Comparison of ENCODE assay signal across 1 cellular context in the genomic region with DNA sequence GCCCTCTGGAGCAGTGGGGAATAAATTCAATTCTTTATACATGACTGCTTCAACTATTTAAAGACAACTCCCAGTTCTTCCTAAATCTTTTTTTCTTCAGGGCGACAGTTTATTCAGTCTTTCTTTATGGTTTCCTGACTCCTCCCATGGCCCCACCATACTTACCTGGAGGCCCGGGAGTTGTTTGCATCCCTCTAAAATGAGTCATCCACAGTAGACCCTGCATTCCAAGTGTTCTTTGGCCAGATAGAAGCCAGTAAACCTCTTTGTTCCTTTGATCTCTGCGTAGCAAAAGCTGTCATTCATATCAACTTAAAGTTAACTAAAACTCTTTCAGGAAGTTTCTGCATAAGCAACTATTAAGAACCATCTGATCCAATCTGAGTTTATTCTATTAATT.
TF ChIP-seq lines count a peak whose summit lies in the region.

No MANE protein-coding gene starts in this region.

TF ChIP-seq in HepG2, 621 proteins besides CTCF, POLR2A, EP300 and RAD21 (continued from another document and continues in another):
- TF ChIP-seq FOXJ3 (CRISPR knock-in tag; IDR thresholded peaks at IDR 0.05; ENCODE audit: borderline replicate concordance) (no peak), ZFP36 (IDR thresholded peaks at IDR 0.05; ENCODE audit: borderline replicate concordance, low read depth, low read length, partially characterized antibody) (no peak), ZNF24 (IDR thresholded peaks at IDR 0.05) (no peak), NCOA1 (CRISPR knock-in tag; IDR thresholded peaks at IDR 0.05) (no peak), WIZ (CRISPR knock-in tag; IDR thresholded peaks at IDR 0.05) (no peak), ZNF143 (CRISPR knock-in tag; IDR thresholded peaks at IDR 0.05) (no peak), ZSCAN30 (CRISPR knock-in tag; IDR thresholded peaks at IDR 0.05) (no peak), NRL (CRISPR knock-in tag; IDR thresholded peaks at IDR 0.05; ENCODE audit: borderline replicate concordance) (no peak), DPF2 (CRISPR knock-in tag; IDR thresholded peaks at IDR 0.05; ENCODE audit: borderline replicate concordance, low read depth) (0 out of 2 replicates have a peak, but pooled peaks have one; percentile 55), BRCA1 (CRISPR knock-in tag; IDR thresholded peaks at IDR 0.05) (no peak), KLF9 (CRISPR knock-in tag; IDR thresholded peaks at IDR 0.05; ENCODE audit: low read depth) (no peak), ZBTB1 (CRISPR knock-in tag; IDR thresholded peaks at IDR 0.05; ENCODE audit: borderline replicate concordance) (no peak), MZF1 (CRISPR knock-in tag; IDR thresholded peaks at IDR 0.05; ENCODE audit: borderline replicate concordance) (no peak), ZC3H13 (CRISPR knock-in tag; IDR thresholded peaks at IDR 0.05) (no peak), ZNF263 (CRISPR knock-in tag; IDR thresholded peaks at IDR 0.05) (no peak; the same call in 1 of the 2 replicates), AGO1 (IDR thresholded peaks at IDR 0.05; ENCODE audit: low read depth, low read length, poor library complexity, severe bottlenecking) (no peak), KAT8 (CRISPR knock-in tag; IDR thresholded peaks at IDR 0.05) (0 out of 2 replicates have a peak, but pooled peaks have one; percentile 30), ZNF230 (CRISPR knock-in tag; IDR thresholded peaks at IDR 0.05) (no peak), MXI1 (IDR thresholded peaks at IDR 0.05; ENCODE audit: borderline replicate concordance, low read depth, low read length) (no peak), ZSCAN12 (CRISPR knock-in tag; IDR thresholded peaks at IDR 0.05) (no peak), ZFP36L1 (CRISPR knock-in tag; IDR thresholded peaks at IDR 0.05) (no peak), ZC3H4 (CRISPR knock-in tag; IDR thresholded peaks at IDR 0.05; ENCODE audit: borderline replicate concordance) (no peak), TAF1 (CRISPR knock-in tag; IDR thresholded peaks at IDR 0.05) (no peak), ZNF564 (CRISPR knock-in tag; IDR thresholded peaks at IDR 0.05) (no peak), ZNF614 (CRISPR knock-in tag; IDR thresholded peaks at IDR 0.05; ENCODE audit: borderline replicate concordance) (0 out of 2 replicates have a peak, but pooled peaks have one; percentile 28), CREM (IDR thresholded peaks at IDR 0.05) (peak; percentile 33; the same call in 1 of the 2 replicates), CREM (CRISPR knock-in tag; IDR thresholded peaks at IDR 0.05) (no peak), ZFP41 (CRISPR knock-in tag; IDR thresholded peaks at IDR 0.05; ENCODE audit: borderline replicate concordance) (no peak), TGIF2 (CRISPR knock-in tag; IDR thresholded peaks at IDR 0.05) (no peak), JUND (CRISPR knock-in tag; IDR thresholded peaks at IDR 0.05) (peak; percentile 83), ZNF615 (CRISPR knock-in tag; IDR thresholded peaks at IDR 0.05; ENCODE audit: borderline replicate concordance) (no peak), ZFP82 (CRISPR knock-in tag; IDR thresholded peaks at IDR 0.05; ENCODE audit: borderline replicate concordance) (no peak)
- TF ChIP-seq, protein P1, sequence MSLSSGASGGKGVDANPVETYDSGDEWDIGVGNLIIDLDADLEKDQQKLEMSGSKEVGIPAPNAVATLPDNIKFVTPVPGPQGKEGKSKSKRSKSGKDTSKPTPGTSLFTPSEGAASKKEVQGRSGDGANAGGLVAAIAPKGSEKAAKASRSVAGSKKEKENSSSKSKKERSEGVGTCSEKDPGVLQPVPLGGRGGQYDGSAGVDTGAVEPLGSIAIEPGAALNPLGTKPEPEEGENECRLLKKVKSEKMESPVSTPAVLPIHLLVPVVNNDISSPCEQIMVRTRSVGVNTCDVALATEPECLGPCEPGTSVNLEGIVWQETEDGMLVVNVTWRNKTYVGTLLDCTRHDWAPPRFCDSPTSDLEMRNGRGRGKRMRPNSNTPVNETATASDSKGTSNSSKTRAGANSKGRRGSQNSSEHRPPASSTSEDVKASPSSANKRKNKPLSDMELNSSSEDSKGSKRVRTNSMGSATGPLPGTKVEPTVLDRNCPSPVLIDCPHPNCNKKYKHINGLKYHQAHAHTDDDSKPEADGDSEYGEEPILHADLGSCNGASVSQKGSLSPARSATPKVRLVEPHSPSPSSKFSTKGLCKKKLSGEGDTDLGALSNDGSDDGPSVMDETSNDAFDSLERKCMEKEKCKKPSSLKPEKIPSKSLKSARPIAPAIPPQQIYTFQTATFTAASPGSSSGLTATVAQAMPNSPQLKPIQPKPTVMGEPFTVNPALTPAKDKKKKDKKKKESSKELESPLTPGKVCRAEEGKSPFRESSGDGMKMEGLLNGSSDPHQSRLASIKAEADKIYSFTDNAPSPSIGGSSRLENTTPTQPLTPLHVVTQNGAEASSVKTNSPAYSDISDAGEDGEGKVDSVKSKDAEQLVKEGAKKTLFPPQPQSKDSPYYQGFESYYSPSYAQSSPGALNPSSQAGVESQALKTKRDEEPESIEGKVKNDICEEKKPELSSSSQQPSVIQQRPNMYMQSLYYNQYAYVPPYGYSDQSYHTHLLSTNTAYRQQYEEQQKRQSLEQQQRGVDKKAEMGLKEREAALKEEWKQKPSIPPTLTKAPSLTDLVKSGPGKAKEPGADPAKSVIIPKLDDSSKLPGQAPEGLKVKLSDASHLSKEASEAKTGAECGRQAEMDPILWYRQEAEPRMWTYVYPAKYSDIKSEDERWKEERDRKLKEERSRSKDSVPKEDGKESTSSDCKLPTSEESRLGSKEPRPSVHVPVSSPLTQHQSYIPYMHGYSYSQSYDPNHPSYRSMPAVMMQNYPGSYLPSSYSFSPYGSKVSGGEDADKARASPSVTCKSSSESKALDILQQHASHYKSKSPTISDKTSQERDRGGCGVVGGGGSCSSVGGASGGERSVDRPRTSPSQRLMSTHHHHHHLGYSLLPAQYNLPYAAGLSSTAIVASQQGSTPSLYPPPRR (CRISPR knock-in tag; IDR thresholded peaks at IDR 0.05; ENCODE audit: borderline replicate concordance), result no peak
- TF ChIP-seq, protein P2, sequence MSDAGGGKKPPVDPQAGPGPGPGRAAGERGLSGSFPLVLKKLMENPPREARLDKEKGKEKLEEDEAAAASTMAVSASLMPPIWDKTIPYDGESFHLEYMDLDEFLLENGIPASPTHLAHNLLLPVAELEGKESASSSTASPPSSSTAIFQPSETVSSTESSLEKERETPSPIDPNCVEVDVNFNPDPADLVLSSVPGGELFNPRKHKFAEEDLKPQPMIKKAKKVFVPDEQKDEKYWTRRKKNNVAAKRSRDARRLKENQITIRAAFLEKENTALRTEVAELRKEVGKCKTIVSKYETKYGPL (CRISPR knock-in tag; IDR thresholded peaks at IDR 0.05), result no peak
- TF ChIP-seq, protein P3, sequence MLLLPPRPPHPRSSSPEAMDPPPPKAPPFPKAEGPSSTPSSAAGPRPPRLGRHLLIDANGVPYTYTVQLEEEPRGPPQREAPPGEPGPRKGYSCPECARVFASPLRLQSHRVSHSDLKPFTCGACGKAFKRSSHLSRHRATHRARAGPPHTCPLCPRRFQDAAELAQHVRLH (CRISPR knock-in tag; IDR thresholded peaks at IDR 0.05; ENCODE audit: borderline replicate concordance, low read depth), result no peak
- TF ChIP-seq, protein P4, sequence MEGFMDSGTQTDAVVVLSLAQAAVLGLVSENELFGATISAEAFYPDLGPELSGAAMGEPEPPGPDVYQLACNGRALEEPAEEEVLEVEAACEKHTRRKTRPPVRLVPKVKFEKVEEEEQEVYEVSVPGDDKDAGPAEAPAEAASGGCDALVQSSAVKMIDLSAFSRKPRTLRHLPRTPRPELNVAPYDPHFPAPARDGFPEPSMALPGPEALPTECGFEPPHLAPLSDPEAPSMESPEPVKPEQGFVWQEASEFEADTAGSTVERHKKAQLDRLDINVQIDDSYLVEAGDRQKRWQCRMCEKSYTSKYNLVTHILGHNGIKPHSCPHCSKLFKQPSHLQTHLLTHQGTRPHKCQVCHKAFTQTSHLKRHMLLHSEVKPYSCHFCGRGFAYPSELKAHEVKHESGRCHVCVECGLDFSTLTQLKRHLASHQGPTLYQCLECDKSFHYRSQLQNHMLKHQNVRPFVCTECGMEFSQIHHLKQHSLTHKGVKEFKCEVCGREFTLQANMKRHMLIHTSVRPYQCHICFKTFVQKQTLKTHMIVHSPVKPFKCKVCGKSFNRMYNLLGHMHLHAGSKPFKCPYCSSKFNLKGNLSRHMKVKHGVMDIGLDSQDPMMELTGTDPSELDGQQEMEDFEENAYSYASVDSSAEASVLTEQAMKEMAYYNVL (CRISPR knock-in tag; IDR thresholded peaks at IDR 0.05; ENCODE audit: borderline replicate concordance), result no peak
- TF ChIP-seq, protein P5, sequence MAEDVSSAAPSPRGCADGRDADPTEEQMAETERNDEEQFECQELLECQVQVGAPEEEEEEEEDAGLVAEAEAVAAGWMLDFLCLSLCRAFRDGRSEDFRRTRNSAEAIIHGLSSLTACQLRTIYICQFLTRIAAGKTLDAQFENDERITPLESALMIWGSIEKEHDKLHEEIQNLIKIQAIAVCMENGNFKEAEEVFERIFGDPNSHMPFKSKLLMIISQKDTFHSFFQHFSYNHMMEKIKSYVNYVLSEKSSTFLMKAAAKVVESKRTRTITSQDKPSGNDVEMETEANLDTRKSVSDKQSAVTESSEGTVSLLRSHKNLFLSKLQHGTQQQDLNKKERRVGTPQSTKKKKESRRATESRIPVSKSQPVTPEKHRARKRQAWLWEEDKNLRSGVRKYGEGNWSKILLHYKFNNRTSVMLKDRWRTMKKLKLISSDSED (CRISPR knock-in tag; IDR thresholded peaks at IDR 0.05), result no peak
- TF ChIP-seq, protein P6, sequence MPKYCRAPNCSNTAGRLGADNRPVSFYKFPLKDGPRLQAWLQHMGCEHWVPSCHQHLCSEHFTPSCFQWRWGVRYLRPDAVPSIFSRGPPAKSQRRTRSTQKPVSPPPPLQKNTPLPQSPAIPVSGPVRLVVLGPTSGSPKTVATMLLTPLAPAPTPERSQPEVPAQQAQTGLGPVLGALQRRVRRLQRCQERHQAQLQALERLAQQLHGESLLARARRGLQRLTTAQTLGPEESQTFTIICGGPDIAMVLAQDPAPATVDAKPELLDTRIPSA (CRISPR knock-in tag; IDR thresholded peaks at IDR 0.05; ENCODE audit: borderline replicate concordance), result no peak
- TF ChIP-seq, protein P7, sequence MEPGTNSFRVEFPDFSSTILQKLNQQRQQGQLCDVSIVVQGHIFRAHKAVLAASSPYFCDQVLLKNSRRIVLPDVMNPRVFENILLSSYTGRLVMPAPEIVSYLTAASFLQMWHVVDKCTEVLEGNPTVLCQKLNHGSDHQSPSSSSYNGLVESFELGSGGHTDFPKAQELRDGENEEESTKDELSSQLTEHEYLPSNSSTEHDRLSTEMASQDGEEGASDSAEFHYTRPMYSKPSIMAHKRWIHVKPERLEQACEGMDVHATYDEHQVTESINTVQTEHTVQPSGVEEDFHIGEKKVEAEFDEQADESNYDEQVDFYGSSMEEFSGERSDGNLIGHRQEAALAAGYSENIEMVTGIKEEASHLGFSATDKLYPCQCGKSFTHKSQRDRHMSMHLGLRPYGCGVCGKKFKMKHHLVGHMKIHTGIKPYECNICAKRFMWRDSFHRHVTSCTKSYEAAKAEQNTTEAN (CRISPR knock-in tag; conservative IDR thresholded peaks at IDR 0.05), result peak; percentile 47; the same call in 1 of the 2 replicates
- TF ChIP-seq, protein P8, sequence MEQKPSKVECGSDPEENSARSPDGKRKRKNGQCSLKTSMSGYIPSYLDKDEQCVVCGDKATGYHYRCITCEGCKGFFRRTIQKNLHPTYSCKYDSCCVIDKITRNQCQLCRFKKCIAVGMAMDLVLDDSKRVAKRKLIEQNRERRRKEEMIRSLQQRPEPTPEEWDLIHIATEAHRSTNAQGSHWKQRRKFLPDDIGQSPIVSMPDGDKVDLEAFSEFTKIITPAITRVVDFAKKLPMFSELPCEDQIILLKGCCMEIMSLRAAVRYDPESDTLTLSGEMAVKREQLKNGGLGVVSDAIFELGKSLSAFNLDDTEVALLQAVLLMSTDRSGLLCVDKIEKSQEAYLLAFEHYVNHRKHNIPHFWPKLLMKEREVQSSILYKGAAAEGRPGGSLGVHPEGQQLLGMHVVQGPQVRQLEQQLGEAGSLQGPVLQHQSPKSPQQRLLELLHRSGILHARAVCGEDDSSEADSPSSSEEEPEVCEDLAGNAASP (CRISPR knock-in tag; IDR thresholded peaks at IDR 0.05; ENCODE audit: borderline replicate concordance), result no peak
- TF ChIP-seq, protein P9, sequence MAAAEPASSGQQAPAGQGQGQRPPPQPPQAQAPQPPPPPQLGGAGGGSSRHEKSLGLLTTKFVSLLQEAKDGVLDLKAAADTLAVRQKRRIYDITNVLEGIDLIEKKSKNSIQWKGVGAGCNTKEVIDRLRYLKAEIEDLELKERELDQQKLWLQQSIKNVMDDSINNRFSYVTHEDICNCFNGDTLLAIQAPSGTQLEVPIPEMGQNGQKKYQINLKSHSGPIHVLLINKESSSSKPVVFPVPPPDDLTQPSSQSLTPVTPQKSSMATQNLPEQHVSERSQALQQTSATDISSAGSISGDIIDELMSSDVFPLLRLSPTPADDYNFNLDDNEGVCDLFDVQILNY (CRISPR knock-in tag; conservative IDR thresholded peaks at IDR 0.05), result no peak
- TF ChIP-seq, protein P10, sequence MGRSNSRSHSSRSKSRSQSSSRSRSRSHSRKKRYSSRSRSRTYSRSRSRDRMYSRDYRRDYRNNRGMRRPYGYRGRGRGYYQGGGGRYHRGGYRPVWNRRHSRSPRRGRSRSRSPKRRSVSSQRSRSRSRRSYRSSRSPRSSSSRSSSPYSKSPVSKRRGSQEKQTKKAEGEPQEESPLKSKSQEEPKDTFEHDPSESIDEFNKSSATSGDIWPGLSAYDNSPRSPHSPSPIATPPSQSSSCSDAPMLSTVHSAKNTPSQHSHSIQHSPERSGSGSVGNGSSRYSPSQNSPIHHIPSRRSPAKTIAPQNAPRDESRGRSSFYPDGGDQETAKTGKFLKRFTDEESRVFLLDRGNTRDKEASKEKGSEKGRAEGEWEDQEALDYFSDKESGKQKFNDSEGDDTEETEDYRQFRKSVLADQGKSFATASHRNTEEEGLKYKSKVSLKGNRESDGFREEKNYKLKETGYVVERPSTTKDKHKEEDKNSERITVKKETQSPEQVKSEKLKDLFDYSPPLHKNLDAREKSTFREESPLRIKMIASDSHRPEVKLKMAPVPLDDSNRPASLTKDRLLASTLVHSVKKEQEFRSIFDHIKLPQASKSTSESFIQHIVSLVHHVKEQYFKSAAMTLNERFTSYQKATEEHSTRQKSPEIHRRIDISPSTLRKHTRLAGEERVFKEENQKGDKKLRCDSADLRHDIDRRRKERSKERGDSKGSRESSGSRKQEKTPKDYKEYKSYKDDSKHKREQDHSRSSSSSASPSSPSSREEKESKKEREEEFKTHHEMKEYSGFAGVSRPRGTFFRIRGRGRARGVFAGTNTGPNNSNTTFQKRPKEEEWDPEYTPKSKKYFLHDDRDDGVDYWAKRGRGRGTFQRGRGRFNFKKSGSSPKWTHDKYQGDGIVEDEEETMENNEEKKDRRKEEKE (IDR thresholded peaks at IDR 0.05), result no peak
- TF ChIP-seq, protein P11, sequence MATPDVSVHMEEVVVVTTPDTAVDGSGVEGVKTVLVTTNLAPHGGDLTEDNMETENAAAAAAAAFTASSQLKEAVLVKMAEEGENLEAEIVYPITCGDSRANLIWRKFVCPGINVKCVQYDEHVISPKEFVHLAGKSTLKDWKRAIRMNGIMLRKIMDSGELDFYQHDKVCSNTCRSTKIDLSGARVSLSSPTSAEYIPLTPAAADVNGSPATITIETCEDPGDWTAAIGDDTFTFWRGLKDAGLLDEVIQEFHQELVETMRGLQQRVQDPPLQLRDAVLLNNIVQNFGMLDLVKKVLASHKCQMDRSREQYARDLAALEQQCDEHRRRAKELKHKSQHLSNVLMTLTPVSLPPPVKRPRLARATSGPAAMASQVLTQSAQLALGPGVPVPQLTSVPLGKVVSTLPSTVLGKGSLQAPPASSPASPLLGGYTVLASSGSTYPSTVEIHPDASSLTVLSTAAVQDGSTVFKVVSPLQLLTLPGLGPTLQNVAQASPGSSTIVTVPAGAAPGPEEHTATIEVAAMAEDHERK (CRISPR knock-in tag; IDR thresholded peaks at IDR 0.05; ENCODE audit: low read depth), result no peak
- TF ChIP-seq, protein P12, sequence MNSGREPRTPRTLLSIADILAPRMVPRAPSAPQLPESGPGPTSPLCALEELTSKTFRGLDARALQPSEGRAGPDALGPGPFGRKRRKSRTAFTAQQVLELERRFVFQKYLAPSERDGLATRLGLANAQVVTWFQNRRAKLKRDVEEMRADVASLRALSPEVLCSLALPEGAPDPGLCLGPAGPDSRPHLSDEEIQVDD (CRISPR knock-in tag; IDR thresholded peaks at IDR 0.05; ENCODE audit: borderline replicate concordance), result no peak
